1 cellular context compared by ENCODE assay signal in genomic region chr19:45450042-45450380, GRCh38.
TF ChIP-seq lines count a peak whose summit lies in the region.

No MANE protein-coding gene starts in this region.

TF ChIP-seq in K562, 482 proteins besides CTCF, POLR2A, EP300 and RAD21 (continues in another document):
- TF ChIP-seq, protein P1, sequence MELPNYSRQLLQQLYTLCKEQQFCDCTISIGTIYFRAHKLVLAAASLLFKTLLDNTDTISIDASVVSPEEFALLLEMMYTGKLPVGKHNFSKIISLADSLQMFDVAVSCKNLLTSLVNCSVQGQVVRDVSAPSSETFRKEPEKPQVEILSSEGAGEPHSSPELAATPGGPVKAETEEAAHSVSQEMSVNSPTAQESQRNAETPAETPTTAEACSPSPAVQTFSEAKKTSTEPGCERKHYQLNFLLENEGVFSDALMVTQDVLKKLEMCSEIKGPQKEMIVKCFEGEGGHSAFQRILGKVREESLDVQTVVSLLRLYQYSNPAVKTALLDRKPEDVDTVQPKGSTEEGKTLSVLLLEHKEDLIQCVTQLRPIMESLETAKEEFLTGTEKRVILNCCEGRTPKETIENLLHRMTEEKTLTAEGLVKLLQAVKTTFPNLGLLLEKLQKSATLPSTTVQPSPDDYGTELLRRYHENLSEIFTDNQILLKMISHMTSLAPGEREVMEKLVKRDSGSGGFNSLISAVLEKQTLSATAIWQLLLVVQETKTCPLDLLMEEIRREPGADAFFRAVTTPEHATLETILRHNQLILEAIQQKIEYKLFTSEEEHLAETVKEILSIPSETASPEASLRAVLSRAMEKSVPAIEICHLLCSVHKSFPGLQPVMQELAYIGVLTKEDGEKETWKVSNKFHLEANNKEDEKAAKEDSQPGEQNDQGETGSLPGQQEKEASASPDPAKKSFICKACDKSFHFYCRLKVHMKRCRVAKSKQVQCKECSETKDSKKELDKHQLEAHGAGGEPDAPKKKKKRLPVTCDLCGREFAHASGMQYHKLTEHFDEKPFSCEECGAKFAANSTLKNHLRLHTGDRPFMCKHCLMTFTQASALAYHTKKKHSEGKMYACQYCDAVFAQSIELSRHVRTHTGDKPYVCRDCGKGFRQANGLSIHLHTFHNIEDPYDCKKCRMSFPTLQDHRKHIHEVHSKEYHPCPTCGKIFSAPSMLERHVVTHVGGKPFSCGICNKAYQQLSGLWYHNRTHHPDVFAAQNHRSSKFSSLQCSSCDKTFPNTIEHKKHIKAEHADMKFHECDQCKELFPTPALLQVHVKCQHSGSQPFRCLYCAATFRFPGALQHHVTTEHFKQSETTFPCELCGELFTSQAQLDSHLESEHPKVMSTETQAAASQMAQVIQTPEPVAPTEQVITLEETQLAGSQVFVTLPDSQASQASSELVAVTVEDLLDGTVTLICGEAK (IDR thresholded peaks at IDR 0.05), result peak; percentile 82
- TF ChIP-seq, protein P1 (CRISPR knock-in tag; IDR thresholded peaks at IDR 0.05), result no peak
- TF ChIP-seq NFRKB (IDR thresholded peaks at IDR 0.05; ENCODE audit: low read depth), result no peak
- TF ChIP-seq, protein P2, sequence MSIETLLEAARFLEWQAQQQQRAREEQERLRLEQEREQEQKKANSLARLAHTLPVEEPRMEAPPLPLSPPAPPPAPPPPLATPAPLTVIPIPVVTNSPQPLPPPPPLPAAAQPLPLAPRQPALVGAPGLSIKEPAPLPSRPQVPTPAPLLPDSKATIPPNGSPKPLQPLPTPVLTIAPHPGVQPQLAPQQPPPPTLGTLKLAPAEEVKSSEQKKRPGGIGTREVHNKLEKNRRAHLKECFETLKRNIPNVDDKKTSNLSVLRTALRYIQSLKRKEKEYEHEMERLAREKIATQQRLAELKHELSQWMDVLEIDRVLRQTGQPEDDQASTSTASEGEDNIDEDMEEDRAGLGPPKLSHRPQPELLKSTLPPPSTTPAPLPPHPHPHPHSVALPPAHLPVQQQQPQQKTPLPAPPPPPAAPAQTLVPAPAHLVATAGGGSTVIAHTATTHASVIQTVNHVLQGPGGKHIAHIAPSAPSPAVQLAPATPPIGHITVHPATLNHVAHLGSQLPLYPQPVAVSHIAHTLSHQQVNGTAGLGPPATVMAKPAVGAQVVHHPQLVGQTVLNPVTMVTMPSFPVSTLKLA (conservative IDR thresholded peaks at IDR 0.05), result peak; percentile 88 to 90; a peak in 3 of 4 replicates
- no peak for TF ChIP-seq SNRNP70 (optimal IDR thresholded peaks at IDR 0.05; ENCODE audit: low read depth, low read length)
- peak; percentile 67 for TF ChIP-seq DPF2 (IDR thresholded peaks at IDR 0.05)
- TF ChIP-seq, protein P3, sequence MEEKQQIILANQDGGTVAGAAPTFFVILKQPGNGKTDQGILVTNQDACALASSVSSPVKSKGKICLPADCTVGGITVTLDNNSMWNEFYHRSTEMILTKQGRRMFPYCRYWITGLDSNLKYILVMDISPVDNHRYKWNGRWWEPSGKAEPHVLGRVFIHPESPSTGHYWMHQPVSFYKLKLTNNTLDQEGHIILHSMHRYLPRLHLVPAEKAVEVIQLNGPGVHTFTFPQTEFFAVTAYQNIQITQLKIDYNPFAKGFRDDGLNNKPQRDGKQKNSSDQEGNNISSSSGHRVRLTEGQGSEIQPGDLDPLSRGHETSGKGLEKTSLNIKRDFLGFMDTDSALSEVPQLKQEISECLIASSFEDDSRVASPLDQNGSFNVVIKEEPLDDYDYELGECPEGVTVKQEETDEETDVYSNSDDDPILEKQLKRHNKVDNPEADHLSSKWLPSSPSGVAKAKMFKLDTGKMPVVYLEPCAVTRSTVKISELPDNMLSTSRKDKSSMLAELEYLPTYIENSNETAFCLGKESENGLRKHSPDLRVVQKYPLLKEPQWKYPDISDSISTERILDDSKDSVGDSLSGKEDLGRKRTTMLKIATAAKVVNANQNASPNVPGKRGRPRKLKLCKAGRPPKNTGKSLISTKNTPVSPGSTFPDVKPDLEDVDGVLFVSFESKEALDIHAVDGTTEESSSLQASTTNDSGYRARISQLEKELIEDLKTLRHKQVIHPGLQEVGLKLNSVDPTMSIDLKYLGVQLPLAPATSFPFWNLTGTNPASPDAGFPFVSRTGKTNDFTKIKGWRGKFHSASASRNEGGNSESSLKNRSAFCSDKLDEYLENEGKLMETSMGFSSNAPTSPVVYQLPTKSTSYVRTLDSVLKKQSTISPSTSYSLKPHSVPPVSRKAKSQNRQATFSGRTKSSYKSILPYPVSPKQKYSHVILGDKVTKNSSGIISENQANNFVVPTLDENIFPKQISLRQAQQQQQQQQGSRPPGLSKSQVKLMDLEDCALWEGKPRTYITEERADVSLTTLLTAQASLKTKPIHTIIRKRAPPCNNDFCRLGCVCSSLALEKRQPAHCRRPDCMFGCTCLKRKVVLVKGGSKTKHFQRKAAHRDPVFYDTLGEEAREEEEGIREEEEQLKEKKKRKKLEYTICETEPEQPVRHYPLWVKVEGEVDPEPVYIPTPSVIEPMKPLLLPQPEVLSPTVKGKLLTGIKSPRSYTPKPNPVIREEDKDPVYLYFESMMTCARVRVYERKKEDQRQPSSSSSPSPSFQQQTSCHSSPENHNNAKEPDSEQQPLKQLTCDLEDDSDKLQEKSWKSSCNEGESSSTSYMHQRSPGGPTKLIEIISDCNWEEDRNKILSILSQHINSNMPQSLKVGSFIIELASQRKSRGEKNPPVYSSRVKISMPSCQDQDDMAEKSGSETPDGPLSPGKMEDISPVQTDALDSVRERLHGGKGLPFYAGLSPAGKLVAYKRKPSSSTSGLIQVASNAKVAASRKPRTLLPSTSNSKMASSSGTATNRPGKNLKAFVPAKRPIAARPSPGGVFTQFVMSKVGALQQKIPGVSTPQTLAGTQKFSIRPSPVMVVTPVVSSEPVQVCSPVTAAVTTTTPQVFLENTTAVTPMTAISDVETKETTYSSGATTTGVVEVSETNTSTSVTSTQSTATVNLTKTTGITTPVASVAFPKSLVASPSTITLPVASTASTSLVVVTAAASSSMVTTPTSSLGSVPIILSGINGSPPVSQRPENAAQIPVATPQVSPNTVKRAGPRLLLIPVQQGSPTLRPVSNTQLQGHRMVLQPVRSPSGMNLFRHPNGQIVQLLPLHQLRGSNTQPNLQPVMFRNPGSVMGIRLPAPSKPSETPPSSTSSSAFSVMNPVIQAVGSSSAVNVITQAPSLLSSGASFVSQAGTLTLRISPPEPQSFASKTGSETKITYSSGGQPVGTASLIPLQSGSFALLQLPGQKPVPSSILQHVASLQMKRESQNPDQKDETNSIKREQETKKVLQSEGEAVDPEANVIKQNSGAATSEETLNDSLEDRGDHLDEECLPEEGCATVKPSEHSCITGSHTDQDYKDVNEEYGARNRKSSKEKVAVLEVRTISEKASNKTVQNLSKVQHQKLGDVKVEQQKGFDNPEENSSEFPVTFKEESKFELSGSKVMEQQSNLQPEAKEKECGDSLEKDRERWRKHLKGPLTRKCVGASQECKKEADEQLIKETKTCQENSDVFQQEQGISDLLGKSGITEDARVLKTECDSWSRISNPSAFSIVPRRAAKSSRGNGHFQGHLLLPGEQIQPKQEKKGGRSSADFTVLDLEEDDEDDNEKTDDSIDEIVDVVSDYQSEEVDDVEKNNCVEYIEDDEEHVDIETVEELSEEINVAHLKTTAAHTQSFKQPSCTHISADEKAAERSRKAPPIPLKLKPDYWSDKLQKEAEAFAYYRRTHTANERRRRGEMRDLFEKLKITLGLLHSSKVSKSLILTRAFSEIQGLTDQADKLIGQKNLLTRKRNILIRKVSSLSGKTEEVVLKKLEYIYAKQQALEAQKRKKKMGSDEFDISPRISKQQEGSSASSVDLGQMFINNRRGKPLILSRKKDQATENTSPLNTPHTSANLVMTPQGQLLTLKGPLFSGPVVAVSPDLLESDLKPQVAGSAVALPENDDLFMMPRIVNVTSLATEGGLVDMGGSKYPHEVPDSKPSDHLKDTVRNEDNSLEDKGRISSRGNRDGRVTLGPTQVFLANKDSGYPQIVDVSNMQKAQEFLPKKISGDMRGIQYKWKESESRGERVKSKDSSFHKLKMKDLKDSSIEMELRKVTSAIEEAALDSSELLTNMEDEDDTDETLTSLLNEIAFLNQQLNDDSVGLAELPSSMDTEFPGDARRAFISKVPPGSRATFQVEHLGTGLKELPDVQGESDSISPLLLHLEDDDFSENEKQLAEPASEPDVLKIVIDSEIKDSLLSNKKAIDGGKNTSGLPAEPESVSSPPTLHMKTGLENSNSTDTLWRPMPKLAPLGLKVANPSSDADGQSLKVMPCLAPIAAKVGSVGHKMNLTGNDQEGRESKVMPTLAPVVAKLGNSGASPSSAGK (IDR thresholded peaks at IDR 0.05), result peak; percentile 94
- TF ChIP-seq HCFC1 (IDR thresholded peaks at IDR 0.05; ENCODE audit: low read depth, low read length), result no peak
- 0 out of 2 replicates have a peak, but pooled peaks have one; percentile 64 for TF ChIP-seq SMARCA4 (IDR thresholded peaks at IDR 0.05)
- peak; percentile 61 for TF ChIP-seq ZNF592 (IDR thresholded peaks at IDR 0.05)
- TF ChIP-seq ESRRA (IDR thresholded peaks at IDR 0.05; ENCODE audit: borderline replicate concordance, low read depth), result 0 out of 2 replicates have a peak, but pooled peaks have one; percentile 12
- TF ChIP-seq TBP (optimal IDR thresholded peaks at IDR 0.05; ENCODE audit: low read depth, low read length), result peak; percentile 63
- TF ChIP-seq UBTF (IDR thresholded peaks at IDR 0.05; ENCODE audit: borderline replicate concordance in 1 of 2, low read depth in 2 of 2, low read length in 2 of 2), result peak in 1 of 2 experiments; percentile 21; a peak in 1 of 4 replicates
- TF ChIP-seq OTX1 (CRISPR knock-in tag; IDR thresholded peaks at IDR 0.05), result no peak
